ENCODE assay signal across 12 cellular contexts in the genomic region with DNA sequence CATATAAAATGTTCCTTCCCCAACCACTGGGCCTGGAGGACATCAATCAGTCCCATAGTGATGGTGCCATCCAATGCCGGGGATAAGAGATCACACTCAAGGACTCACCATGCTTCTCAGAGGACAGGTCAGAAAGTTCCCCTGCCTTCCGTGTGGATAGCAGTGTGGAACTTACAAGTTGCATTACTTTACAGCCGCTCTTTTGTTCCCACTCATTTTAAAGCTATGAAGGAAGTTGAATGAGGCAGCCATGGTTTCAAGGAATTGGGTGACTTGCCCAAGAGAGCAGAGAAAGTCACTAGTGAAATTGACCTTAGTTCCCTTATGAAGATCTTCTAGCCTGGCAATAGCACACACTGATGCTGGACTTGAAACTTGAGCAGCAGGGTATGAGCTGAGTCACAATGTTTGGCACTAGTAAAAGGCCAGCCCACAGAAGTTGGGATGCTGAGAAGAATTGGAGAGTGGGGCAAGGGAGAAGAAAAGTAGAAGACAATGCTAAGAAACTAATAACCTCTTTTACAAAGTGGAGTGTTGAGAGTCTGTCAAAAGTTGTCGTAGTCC.
DNase-seq lines count a peak whose midpoint lies in the region; ATAC-seq, FAIRE-seq and TF ChIP-seq lines count a peak whose summit lies in the region.
"Had no signal": no experiment of that assay in that cellular context is flagged by ENCODE, and none has a peak within 500 bp of the region (broad histone marks: within the 10 kb centered on the region; RNA-seq: fewer than 3 reads in every experiment).

No MANE protein-coding gene starts in this region.

- POLR2A ChIA-PET in K562 (lab: Yijun Ruan, JAX) = interaction anchor here (0.5 kb wide), 1 partner anchor 333 kb away, joined by 4 read pairs; no protein-coding TSS in a partner anchor

- no peak overlapping the region for H3K9ac ChIP-seq in K562 (ENCODE audit: insufficient read depth in 1 of 2, low read depth in 2 of 2, low read length in 2 of 2)

- H3K9me3 ChIP-seq in K562 (replicated peaks; ENCODE audit: control insufficient read depth, insufficient read depth, low read depth, low read length) (no peaks in the 10 kb centered on the region), HAP-1 (no peaks in the 10 kb centered on the region)
- H3K9me3 ChIP-seq: Peyer's patch had no signal

- H2AFZ ChIP-seq in K562 (ENCODE audit: low read depth, low read length) = no peak overlapping the region

- no peaks in the 10 kb centered on the region for H3K9me1 ChIP-seq in K562 (ENCODE audit: control insufficient read depth, insufficient read depth, low read length)

- ATAC-seq in K562 = no peak

- H3K27ac ChIP-seq in K562 (ENCODE audit: extremely low read depth, low read depth, low read length) = no peak overlapping the region
- H3K27ac ChIP-seq: Peyer's patch had no signal

- peak; percentile 37 for FAIRE-seq in K562 (lab: Jason Lieb, UNC)

- H3K36me3 ChIP-seq in K562 (ENCODE audit: control insufficient read depth, insufficient read depth, low read length) (no peaks in the 10 kb centered on the region), HAP-1 (replicated peaks) (no peaks in the 10 kb centered on the region)
- H3K36me3 ChIP-seq: Peyer's patch had no signal

- H3K4me1 ChIP-seq in K562 (replicated peaks in 1 of 2; ENCODE audit: control insufficient read depth in 2 of 2, insufficient read depth in 2 of 2, low read length in 2 of 2) = peaks cover 1 to 14% of the 10 kb centered on the region in 2 experiments; a peak in 3 of 5 replicates
- H3K4me1 ChIP-seq in HAP-1 = no peaks in the 10 kb centered on the region

- no peak for TF ChIP-seq RAD21 in K562 (CRISPR knock-in tag; conservative IDR thresholded peaks at IDR 0.05 in 1 of 2, IDR thresholded peaks at IDR 0.05 in 1 of 2)

- H3K4me3 ChIP-seq in K562 (no peak overlapping the region), HAP-1 (no peak overlapping the region)
- H3K4me3 ChIP-seq: Peyer's patch had no signal

- no peaks in the 10 kb centered on the region for H3K79me2 ChIP-seq in K562 (ENCODE audit: control insufficient read depth, insufficient read depth, low read length)

- no peak for TF ChIP-seq POLR2A in K562 (conservative IDR thresholded peaks at IDR 0.05)

- no TSS peak for BruUV-seq in K562 (replicated peaks; lab: Mats Ljungman, UMichigan)

- H3K4me2 ChIP-seq in K562 (ENCODE audit: insufficient read depth, low read length) = no peak overlapping the region

- peak; percentile 61 for DNase-seq in A172 (ENCODE audit: low spot score)
- DNase-seq in H4 (ENCODE audit: low spot score) = peak; percentile 68
- no peak for DNase-seq in K562 (ENCODE audit: extremely low read depth in 1 of 4, low spot score in 3 of 4)
- peak; percentile 52 for DNase-seq in iris pigment epithelial cell (ENCODE audit: low read depth)
- DNase-seq in NCI-H748 treated with DMSO at 0.1 percent for 48 hours (lab: John Stamatoyannopoulos, UW) = no peak
- no peak for DNase-seq in SIG-M5 (lab: John Stamatoyannopoulos, UW)
- no peak for DNase-seq in HAP-1 (ENCODE audit: low spot score in 2 of 2)
- DNase-seq in activated CD8-positive, alpha-beta memory T cell treated with anti-CD3 and anti-CD28 coated beads, Interleukin-2, amount 50 U/mL, for 48 hours = no peak
- DNase-seq: NCI-H1417 treated with DMSO at 0.1 percent for 48 hours; NCI-H510A treated with DMSO at 0.1 percent for 48 hours; Peyer's patch; stimulated activated CD4-positive, alpha-beta T cell treated with anti-CD3 and anti-CD28 coated beads, Interleukin-12 subunit alpha, Interleukin-12 subunit beta, amount 100 ng/mL, for 4 hours had no signal

- in situ Hi-C loops in K562 (cut with MboI) (no loop called here), HAP-1 (cut with MboI; ENCODE audit: low sequenced_read_pairs) (no loop called here)

- intact Hi-C loops in K562 (cut with micrococcal nuclease) = no loop called here

- CTCF ChIA-PET in K562 (lab: Yijun Ruan, JAX; ENCODE audit: low intra/inter-chr PET ratio) = no interaction called here

- H3K27me3 ChIP-seq in K562 (ENCODE audit: control insufficient read depth in 2 of 2, insufficient read depth in 2 of 2, low read length in 2 of 2) (peaks cover 0 to 2% of the 10 kb centered on the region in 2 experiments; a peak in 1 of 5 replicates), HAP-1 (ENCODE audit: low read depth) (no peaks in the 10 kb centered on the region)
- H3K27me3 ChIP-seq: Peyer's patch had no signal

- TF ChIP-seq EP300 in K562 (IDR thresholded peaks at IDR 0.05; ENCODE audit: low read length) = no peak

- H4K20me1 ChIP-seq in K562 (replicated peaks; ENCODE audit: control insufficient read depth, insufficient read depth, low read length) = no peaks in the 10 kb centered on the region

- WGBS in K562 (ENCODE audit: insufficient coverage, low coverage, missing lambda C conversion rate) = 5% methylated on average over 4 of the region's 4 CpGs

- no peak for TF ChIP-seq CTCF in K562 (IDR thresholded peaks at IDR 0.05 in 2 of 3, conservative IDR thresholded peaks at IDR 0.05 in 1 of 3; ENCODE audit: insufficient read depth in 2 of 3, low read depth in 1 of 3, low read length in 3 of 3)

TF ChIP-seq in K562, 482 proteins besides CTCF, POLR2A, EP300 and RAD21:
- TF ChIP-seq KLF6 (CRISPR knock-in tag; IDR thresholded peaks at IDR 0.05; ENCODE audit: borderline replicate concordance) = no peak
- no peak for TF ChIP-seq ZNF79 (CRISPR knock-in tag; IDR thresholded peaks at IDR 0.05; ENCODE audit: low read depth)
- TF ChIP-seq SMAD4 (CRISPR knock-in tag; conservative IDR thresholded peaks at IDR 0.05) = no peak
- TF ChIP-seq, protein P1, sequence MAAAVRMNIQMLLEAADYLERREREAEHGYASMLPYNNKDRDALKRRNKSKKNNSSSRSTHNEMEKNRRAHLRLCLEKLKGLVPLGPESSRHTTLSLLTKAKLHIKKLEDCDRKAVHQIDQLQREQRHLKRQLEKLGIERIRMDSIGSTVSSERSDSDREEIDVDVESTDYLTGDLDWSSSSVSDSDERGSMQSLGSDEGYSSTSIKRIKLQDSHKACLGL (CRISPR knock-in tag; IDR thresholded peaks at IDR 0.05; ENCODE audit: borderline replicate concordance, poor library complexity, severe bottlenecking) = no peak
- no peak for TF ChIP-seq CHD4 (IDR thresholded peaks at IDR 0.05; ENCODE audit: insufficient read depth, insufficient replicate concordance, low read depth, low read length, poor library complexity, severe bottlenecking)
- TF ChIP-seq FOXK2 (conservative IDR thresholded peaks at IDR 0.05 in 1 of 2, IDR thresholded peaks at IDR 0.05 in 1 of 2; ENCODE audit: low read depth in 2 of 2) = no peak
- TF ChIP-seq TCFL5 (CRISPR knock-in tag; conservative IDR thresholded peaks at IDR 0.05) = no peak
- TF ChIP-seq E2F3 (CRISPR knock-in tag; IDR thresholded peaks at IDR 0.05) = no peak
- TF ChIP-seq ETV5 (CRISPR knock-in tag; IDR thresholded peaks at IDR 0.05; ENCODE audit: low read depth) = no peak

Comparison
In these comparisons a context has a peak if more than half of its experiments do, and no peak if none do; other contexts are left out.
1. DNase-seq: peak in A172 (single experiment), H4 (single experiment) and iris pigment epithelial cell (single experiment); none in K562 (0 of 4), NCI-H748 treated with DMSO at 0.1 percent for 48 hours (single experiment), SIG-M5 (single experiment), HAP-1 (0 of 2) and activated CD8-positive, alpha-beta memory T cell treated with anti-CD3 and anti-CD28 coated beads, Interleukin-2, amount 50 U/mL, for 48 hours (single experiment).